Comparison of ENCODE assay signal across 13 cellular contexts in the genomic region with DNA sequence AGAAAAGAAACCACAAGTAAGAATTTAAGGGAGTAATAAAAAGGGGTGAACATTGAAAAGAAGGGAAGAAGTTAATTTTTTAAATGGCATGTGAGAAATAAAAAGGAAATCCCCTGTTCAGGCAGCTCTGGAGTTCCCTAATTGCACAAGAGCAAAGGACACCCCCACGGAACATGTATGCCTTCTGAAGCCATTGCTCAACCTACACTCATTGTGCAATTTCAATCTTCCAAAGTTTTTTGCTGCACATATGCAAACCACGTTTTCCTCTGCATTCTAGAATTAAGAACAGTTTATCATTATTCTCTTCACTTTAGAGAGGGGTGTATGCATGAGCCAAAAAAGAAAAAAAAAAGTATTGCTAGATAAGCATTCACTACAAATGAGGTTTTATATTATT.
DNase-seq lines count a peak whose midpoint lies in the region; ATAC-seq and TF ChIP-seq lines count a peak whose summit lies in the region.
"Had no signal": no experiment of that assay in that cellular context is flagged by ENCODE, and none has a peak within 500 bp of the region (broad histone marks: within the 10 kb centered on the region; RNA-seq: fewer than 3 reads in every experiment).

No MANE protein-coding gene starts in this region.

- H3K27ac ChIP-seq in right atrium auricular region (peak overlapping the region in 1 of 2 donors; percentile 43), mammary epithelial cell (ENCODE audit: insufficient read depth, low read depth, low read length) (no peak overlapping the region), right lobe of liver (no peak overlapping the region), upper lobe of right lung (no peak overlapping the region)

- peaks cover 0 to 19% of the 10 kb centered on the region in 2 donors for H3K4me1 ChIP-seq in right atrium auricular region
- peaks cover 17% of the 10 kb centered on the region for H3K4me1 ChIP-seq in mammary epithelial cell (ENCODE audit: insufficient read depth, low read length)
- peaks cover 0 to 17% (median 3%) of the 10 kb centered on the region in 4 donors for H3K4me1 ChIP-seq in right lobe of liver
- peaks cover 27% of the 10 kb centered on the region for H3K4me1 ChIP-seq in upper lobe of right lung

- H3K9me3 ChIP-seq in right atrium auricular region: no peaks in the 10 kb centered on the region
- no peaks in the 10 kb centered on the region for H3K9me3 ChIP-seq in mammary epithelial cell (replicated peaks; ENCODE audit: insufficient read depth, low read length)
- no peaks in the 10 kb centered on the region for H3K9me3 ChIP-seq in right lobe of liver
- no peaks in the 10 kb centered on the region for H3K9me3 ChIP-seq in upper lobe of right lung

- no peak overlapping the region for H3K4me2 ChIP-seq in mammary epithelial cell (ENCODE audit: insufficient read depth, low read depth, low read length)

- DNase-seq in Right ventricle myocardium inferior (ENCODE audit: missing footprints) (no peak), right atrium auricular region (ENCODE audit: low spot score) (no peak), mammary epithelial cell (peak; percentile 84), right lobe of liver (no peak), upper lobe of right lung (no peak), GM19240 (ENCODE audit: insufficient read length, low spot score) (no peak)
- DNase-seq: ACHN; activated CD8-positive, alpha-beta memory T cell treated with anti-CD3 and anti-CD28 coated beads, Interleukin-2, amount 10 ng/mL, durations not matched to agents 7 days and 5 days; NCI-H1436; stimulated activated CD4-positive, alpha-beta T cell treated with anti-CD3 and anti-CD28 coated beads, Interleukin-4, amount 100 ng/mL, for 24 hours had no signal

- 5% methylated on average over 2 of the region's 2 CpGs for WGBS in mammary epithelial cell (ENCODE audit: low coverage, missing lambda C conversion rate)
- WGBS in right lobe of liver (ENCODE audit: insufficient coverage, low coverage, low lambda C conversion rate, missing lambda C conversion rate): 8% methylated on average over 2 of the region's 2 CpGs

- dilution Hi-C loops in mammary epithelial cell (cut with HindIII; ENCODE audit: low sequenced_read_pairs): no loop called here

- CTCF ChIA-PET in mammary epithelial cell (lab: Charles Lee; ENCODE audit: low non-redundant PET): no interaction called here

- no peaks in the 10 kb centered on the region for H4K20me1 ChIP-seq in mammary epithelial cell (ENCODE audit: insufficient read depth, low read length)

- H3K36me3 ChIP-seq in right atrium auricular region (peaks cover 12% of the 10 kb centered on the region), mammary epithelial cell (ENCODE audit: insufficient read depth, low read length) (no peaks in the 10 kb centered on the region), right lobe of liver (peaks cover 0 to 4% (median 0%) of the 10 kb centered on the region in 4 donors), upper lobe of right lung (peaks cover 9% of the 10 kb centered on the region)

- ATAC-seq in Right ventricle myocardium inferior (peak; percentile 89), right lobe of liver (peak; percentile 76 to 92 (median 89)), upper lobe of right lung (peak; percentile 76), HG03378 (IDR thresholded peaks at IDR 0.05; ENCODE audit: unreplicated experiment) (no peak), GM21367 (IDR thresholded peaks at IDR 0.05; ENCODE audit: unreplicated experiment) (no peak)
- ATAC-seq: activated CD8-positive, alpha-beta memory T cell treated with anti-CD3 and anti-CD28 coated beads, Interleukin-2, amount 10 ng/mL, durations not matched to agents 7 days and 5 days; GM12878 had no signal

- no peak overlapping the region for H2AFZ ChIP-seq in mammary epithelial cell (ENCODE audit: low read depth, low read length)

- no TSS peak for BruUV-seq in mammary epithelial cell (replicated peaks; lab: Mats Ljungman, UMichigan)

- in situ Hi-C loops in mammary epithelial cell (cut with MboI; ENCODE audit: low sequenced_read_pairs in 2 of 2): no loop called here

- intact Hi-C loops in Right ventricle myocardium inferior (cut with DNase I) (no loop called here), mammary epithelial cell (cut with micrococcal nuclease) (loop anchor here (10.0 kb wide), 1 partner anchor 63 kb away; no protein-coding TSS in a partner anchor), right lobe of liver (cut with DNase I) (no loop called here), upper lobe of right lung (cut with DNase I) (no loop called here)

- no peak for TF ChIP-seq POLR2A in right lobe of liver (IDR thresholded peaks at IDR 0.05)

- H3K27me3 ChIP-seq in right atrium auricular region (no peaks in the 10 kb centered on the region), mammary epithelial cell (ENCODE audit: insufficient read depth, low read length) (no peaks in the 10 kb centered on the region), right lobe of liver (no peaks in the 10 kb centered on the region), upper lobe of right lung (no peaks in the 10 kb centered on the region)

- TF ChIP-seq CTCF in right atrium auricular region (IDR thresholded peaks at IDR 0.05): no peak
- TF ChIP-seq CTCF in mammary epithelial cell (conservative IDR thresholded peaks at IDR 0.05 in 1 of 2, IDR thresholded peaks at IDR 0.05 in 1 of 2; ENCODE audit: extremely low read depth in 1 of 2, insufficient read depth in 1 of 2, low read depth in 1 of 2, low read length in 2 of 2): no peak
- no peak for TF ChIP-seq CTCF in right lobe of liver (IDR thresholded peaks at IDR 0.05)
- TF ChIP-seq CTCF in upper lobe of right lung (IDR thresholded peaks at IDR 0.05): no peak

- H3K4me3 ChIP-seq in right atrium auricular region (no peak overlapping the region), mammary epithelial cell (replicated peaks in 1 of 3; ENCODE audit: insufficient read depth in 1 of 3, low read depth in 2 of 3, low read length in 3 of 3) (no peak overlapping the region), right lobe of liver (no peak overlapping the region), upper lobe of right lung (no peak overlapping the region)
- H3K4me3 ChIP-seq: GM12878 had no signal

- H3K79me2 ChIP-seq in mammary epithelial cell (ENCODE audit: insufficient read depth, low read length): no peaks in the 10 kb centered on the region

- H3K9ac ChIP-seq in mammary epithelial cell (ENCODE audit: insufficient read depth, low read length): no peak overlapping the region

Comparison
In these comparisons a context has a peak if more than half of its experiments do, and no peak if none do; other contexts are left out.
1. ATAC-seq: peak in Right ventricle myocardium inferior (single experiment), right lobe of liver (4 of 4) and upper lobe of right lung (single experiment); none in HG03378 (single experiment) and GM21367 (single experiment).